In the genomic region with DNA sequence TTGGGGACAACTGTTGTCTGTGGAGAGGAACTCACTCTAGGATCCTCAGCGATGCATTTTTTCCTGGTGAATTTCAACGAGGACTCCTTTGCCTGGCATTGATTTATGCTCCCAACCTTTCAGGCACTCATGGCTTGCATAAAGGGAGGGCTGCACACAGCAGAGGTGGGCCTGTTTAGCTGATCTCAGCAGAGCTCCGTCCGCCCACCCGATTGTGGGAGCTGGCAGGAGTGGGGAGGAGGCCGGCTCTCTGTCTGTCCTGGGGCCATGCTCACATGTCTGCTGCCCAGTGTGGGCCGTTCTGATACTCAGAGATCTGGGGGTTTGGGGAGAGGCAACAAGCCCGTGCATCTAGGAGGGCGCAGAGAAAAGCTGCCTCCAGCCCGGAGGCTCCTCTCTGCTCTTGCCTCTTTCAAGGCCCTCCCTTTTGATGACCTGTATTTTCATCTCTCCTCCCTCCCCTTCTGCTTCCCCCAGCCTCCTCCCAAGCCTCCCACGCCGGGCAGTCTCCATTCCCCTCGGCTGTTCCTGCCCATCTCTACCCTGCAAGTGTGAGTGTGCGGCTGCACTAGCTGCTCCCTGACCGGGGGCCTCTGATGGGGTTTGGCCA, we compare ENCODE assay signal across 19 cellular contexts. TPM values are rescaled to one million over a fixed set of nuclear protein-coding genes. Genes with fewer than 3 reads are reported as not detected.
"Had no signal": no experiment of that assay in that cellular context is flagged by ENCODE, and none has a peak within 500 bp of the region (broad histone marks: within the 10 kb centered on the region; RNA-seq: fewer than 3 reads in every experiment).

No MANE protein-coding gene starts in this region.

- H3K27ac ChIP-seq: cardiac muscle cell, esophagus muscularis mucosa, foreskin keratinocyte, heart right ventricle, left ventricle myocardium inferior, right atrium auricular region, spleen, upper lobe of left lung had no signal

- H3K4me3 Mint-ChIP-seq: activated naive CD8-positive, alpha-beta T cell; activated T-cell treated with anti-CD3 and anti-CD28 coated beads, Interleukin-2, amount 50 U/mL, for 4 hours; memory B cell had no signal

- H3K9me3 Mint-ChIP-seq: activated T-cell treated with anti-CD3 and anti-CD28 coated beads, Interleukin-2, amount 50 U/mL, for 4 hours; memory B cell had no signal

- H3K27me3 ChIP-seq: cardiac muscle cell, foreskin keratinocyte, right atrium auricular region, upper lobe of left lung had no signal

- DNase-seq: activated CD4-positive, alpha-beta T cell treated with anti-CD3 and anti-CD28 coated beads for 1 hour; activated CD4-positive, alpha-beta T cell treated with anti-CD3 and anti-CD28 coated beads, Interleukin-2, amount 50 U/mL, for 48 hours; activated gamma-delta T cell; activated T-cell treated with anti-CD3 and anti-CD28 coated beads, Interleukin-2, amount 50 U/mL, for 4 hours; anterior cingulate cortex; foreskin keratinocyte; heart right ventricle; left ventricle myocardium inferior; posterior cingulate gyrus; spleen; stimulated activated CD4-positive, alpha-beta T cell treated with anti-CD3 and anti-CD28 coated beads, Interleukin-1b, Interleukin-23, amount 100 ng/mL, for 48 hours; stimulated activated naive CD4-positive, alpha-beta T cell; substantia nigra; upper lobe of left lung had no signal

- H3K9me3 ChIP-seq: esophagus muscularis mucosa, heart right ventricle, left ventricle myocardium inferior, right atrium auricular region, spleen, upper lobe of left lung had no signal

- H3K27me3 Mint-ChIP-seq: activated naive CD8-positive, alpha-beta T cell had no signal

- ATAC-seq: activated T-cell treated with anti-CD3 and anti-CD28 coated beads, Interleukin-2, amount 50 U/mL, for 4 hours; foreskin keratinocyte; heart right ventricle had no signal

- H3K36me3 Mint-ChIP-seq: activated naive CD8-positive, alpha-beta T cell; memory B cell had no signal

- H3K4me3 ChIP-seq: cardiac muscle cell, esophagus muscularis mucosa, heart right ventricle, left ventricle myocardium inferior, right atrium auricular region, spleen, upper lobe of left lung had no signal

- H3K36me3 ChIP-seq: cardiac muscle cell, esophagus muscularis mucosa, heart right ventricle, left ventricle myocardium inferior, right atrium auricular region, spleen, upper lobe of left lung had no signal

- H3K27ac Mint-ChIP-seq: activated naive CD8-positive, alpha-beta T cell; memory B cell had no signal

RNA-seq across cellular contexts. Expression of gene MLN, which starts 39.4 kb away (rescaled TPM):
- total RNA-seq: activated T-cell treated with anti-CD3 and anti-CD28 coated beads, Interleukin-2, amount 50 U/mL, for 4 hours; cardiac muscle cell; esophagus muscularis mucosa; foreskin keratinocyte; heart right ventricle; left ventricle myocardium inferior; right atrium auricular region; spleen; upper lobe of left lung had no signal
- polyA plus RNA-seq: foreskin keratinocyte, heart right ventricle, spleen had no signal
